9 cellular contexts compared by ENCODE assay signal in the genomic region with DNA sequence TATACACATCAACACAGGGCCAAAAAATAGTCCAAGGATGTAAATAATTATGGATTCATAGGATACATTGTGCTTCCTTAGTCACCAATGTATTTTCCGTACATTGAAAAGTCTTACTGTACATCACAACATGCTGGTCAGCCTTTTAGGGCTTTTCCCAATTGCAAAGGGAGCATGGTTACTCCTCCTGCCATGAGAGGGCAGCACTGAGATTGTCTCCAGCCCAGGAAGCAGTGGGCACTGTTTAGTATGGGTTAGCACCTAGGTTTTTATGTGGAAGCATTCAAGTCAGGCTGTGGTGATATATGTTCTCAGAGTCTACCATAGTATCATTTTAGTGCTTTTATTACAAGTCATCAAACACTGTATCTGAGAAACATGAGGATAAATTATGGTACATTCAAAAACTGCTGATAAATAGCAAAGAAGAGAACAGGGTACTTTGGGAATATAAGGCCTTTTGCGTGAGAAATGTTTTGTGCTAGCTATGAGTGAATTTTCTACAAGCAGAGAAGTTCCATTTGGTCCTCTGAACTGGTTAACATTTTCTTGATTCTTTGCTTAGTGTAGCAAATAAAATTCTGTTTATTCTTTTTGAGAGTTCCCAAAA. TPM values are rescaled to one million over a fixed set of nuclear protein-coding genes. Genes with fewer than 3 reads are reported as not detected.
A peak's percentile ranks its signal among the peaks of the same experiment; 100 is the strongest.
DNase-seq lines count a peak whose midpoint lies in the region; ATAC-seq, FAIRE-seq and TF ChIP-seq lines count a peak whose summit lies in the region.
"Had no signal": no experiment of that assay in that cellular context is flagged by ENCODE, and none has a peak within 500 bp of the region (broad histone marks: within the 10 kb centered on the region; RNA-seq: fewer than 3 reads in every experiment).

No MANE protein-coding gene starts in this region.

- no peak overlapping the region for H3K27ac Mint-ChIP-seq in activated naive CD4-positive, alpha-beta T cell treated with anti-CD3 and anti-CD28 coated beads, Interleukin-2, amount 50 U/mL, for 72 hours
- H3K27ac Mint-ChIP-seq: stimulated activated naive CD8-positive, alpha-beta T cell treated with anti-CD3 and anti-CD28 coated beads, Interleukin-15, Interleukin-2, amounts not matched to agents 100 ng/mL and 50 ng/mL, for 24 hours had no signal

- ATAC-seq in GM19455 (IDR thresholded peaks at IDR 0.05; ENCODE audit: unreplicated experiment) (peak; percentile 92), HG03378 (IDR thresholded peaks at IDR 0.05; ENCODE audit: unreplicated experiment) (peak; percentile 95)
- ATAC-seq in activated naive CD4-positive, alpha-beta T cell treated with anti-CD3 and anti-CD28 coated beads, Interleukin-2, amount 50 U/mL, for 72 hours, result peak; percentile 71 to 78

- no peaks in the 10 kb centered on the region for H3K36me3 ChIP-seq in tibial artery

- DNase-seq in NCI-H748 (lab: John Stamatoyannopoulos, UW; ENCODE audit: unreplicated experiment) (peak; percentile 77), iPS-NIHi7 (ENCODE audit: extremely low spot score) (peak; percentile 74), tibial artery (no peak)
- DNase-seq in activated naive CD4-positive, alpha-beta T cell treated with anti-CD3 and anti-CD28 coated beads, Interleukin-2, amount 50 U/mL, for 72 hours (ENCODE audit: low spot score in 2 of 2), result peak in 1 of 2 donors; percentile 37
- peak; percentile 8 to 9 for DNase-seq in stimulated activated CD8-positive, alpha-beta memory T cell treated with anti-CD3 and anti-CD28 coated beads, Interleukin-15, amount 100 ng/mL, for 48 hours (ENCODE audit: low read depth in 2 of 2)

- FAIRE-seq in G401.6 (lab: Jason Lieb, UNC), result peak; percentile 31

- no peaks in the 10 kb centered on the region for H3K9me3 ChIP-seq in tibial artery

- intact Hi-C loops in tibial artery (cut with DNase I; ENCODE audit: low total_unique reads), result no loop called here

- no peaks in the 10 kb centered on the region for H3K9me3 Mint-ChIP-seq in activated naive CD4-positive, alpha-beta T cell treated with anti-CD3 and anti-CD28 coated beads, Interleukin-2, amount 50 U/mL, for 72 hours
- H3K9me3 Mint-ChIP-seq: stimulated activated naive CD8-positive, alpha-beta T cell treated with anti-CD3 and anti-CD28 coated beads, Interleukin-15, Interleukin-2, amounts not matched to agents 100 ng/mL and 50 ng/mL, for 24 hours had no signal

- no peaks in the 10 kb centered on the region for H3K36me3 Mint-ChIP-seq in activated naive CD4-positive, alpha-beta T cell treated with anti-CD3 and anti-CD28 coated beads, Interleukin-2, amount 50 U/mL, for 72 hours

- peak in 1 of 2 experiments; percentile 13 for TF ChIP-seq CTCF in tibial artery (IDR thresholded peaks at IDR 0.05)

- H3K4me3 ChIP-seq in tibial artery, result no peak overlapping the region

- H3K27ac ChIP-seq in tibial artery, result no peak overlapping the region

- H3K4me1 ChIP-seq in tibial artery, result no peaks in the 10 kb centered on the region

- H3K27me3 ChIP-seq in tibial artery, result no peaks in the 10 kb centered on the region

RNA-seq across cellular contexts. Expression of a gene that starts 34.0 kb away (rescaled TPM):
- total RNA-seq in activated naive CD4-positive, alpha-beta T cell treated with anti-CD3 and anti-CD28 coated beads, Interleukin-2, amount 50 U/mL, for 72 hours, result not detected

Comparison
In these comparisons a context has a peak if more than half of its experiments do, and no peak if none do; other contexts are left out.
1. DNase-seq: peak in NCI-H748 (single experiment), iPS-NIHi7 (single experiment) and stimulated activated CD8-positive, alpha-beta memory T cell treated with anti-CD3 and anti-CD28 coated beads, Interleukin-15, amount 100 ng/mL, for 48 hours (2 of 2); none in tibial artery (0 of 2).
2. Peak in every context shown above with its lines, with median percentiles within 50 percentile points of each other: ATAC-seq.